ENCODE assay signal across 20 cellular contexts in genomic region chr10:98167191-98167590, GRCh38. TPM values are rescaled to one million over a fixed set of nuclear protein-coding genes. Genes with fewer than 3 reads are reported as not detected.
DNase-seq lines count a peak whose midpoint lies in the region; ATAC-seq and TF ChIP-seq lines count a peak whose summit lies in the region.
"Had no signal": no experiment of that assay in that cellular context is flagged by ENCODE, and none has a peak within 500 bp of the region (broad histone marks: within the 10 kb centered on the region; RNA-seq: fewer than 3 reads in every experiment).

No MANE protein-coding gene starts in this region.

- H3K4me3 ChIP-seq in OCI-LY1 (ENCODE audit: low read depth, low read length, poor library complexity, severe bottlenecking) (peak overlapping the region; percentile 34), colonic mucosa (no peak overlapping the region)
- no peak overlapping the region for H3K4me3 ChIP-seq in CD8-positive, alpha-beta memory T cell (ENCODE audit: low read length)
- H3K4me3 ChIP-seq: esophagus muscularis mucosa, hepatocyte, transverse colon had no signal

- DNase-seq in SW 1271 (lab: John Stamatoyannopoulos, UW) (no peak), left cardiac atrium (no peak), colonic mucosa (no peak)
- no peak for DNase-seq in CD8-positive, alpha-beta memory T cell
- DNase-seq: activated CD8-positive, alpha-beta memory T cell treated with anti-CD3 and anti-CD28 coated beads for 24 hours; activated effector memory CD4-positive, alpha-beta T cell treated with Interleukin-2 at 50 U/mL for 16 hours; HFFc6; MM.1S; NCI-H2107; NCI-H82; SHP77; stimulated activated CD4-positive, alpha-beta T cell treated with anti-CD3 and anti-CD28 coated beads, Interleukin-2, amount 100 ng/mL, for 24 hours; transverse colon had no signal

- H4K20me1 ChIP-seq in OCI-LY1 (ENCODE audit: insufficient read depth, low read length): no peaks in the 10 kb centered on the region

- H3K9ac ChIP-seq in OCI-LY1 (ENCODE audit: low read length) (peak overlapping the region; percentile 54), colonic mucosa (ENCODE audit: low read depth in 2 of 2, low read length in 2 of 2) (no peak overlapping the region)

- no peaks in the 10 kb centered on the region for H3K9me3 Mint-ChIP-seq in CD8-positive, alpha-beta memory T cell
- H3K9me3 Mint-ChIP-seq: HFFc6, nephron had no signal

- H3K4me1 ChIP-seq in OCI-LY1 (ENCODE audit: insufficient read depth, low read length, severe bottlenecking): peaks cover 85% of the 10 kb centered on the region
- H3K4me1 ChIP-seq in CD8-positive, alpha-beta memory T cell (ENCODE audit: insufficient read depth, low read length): no peaks in the 10 kb centered on the region
- no peaks in the 10 kb centered on the region for H3K4me1 ChIP-seq in colonic mucosa

- peak overlapping the region in 2 of 8 donors; percentile 24 to 33 for H3K27ac Mint-ChIP-seq in CD8-positive, alpha-beta memory T cell
- H3K27ac Mint-ChIP-seq: HFFc6 had no signal

- H3K27me3 ChIP-seq in OCI-LY1 (ENCODE audit: insufficient read depth, low read length) (no peaks in the 10 kb centered on the region), colonic mucosa (no peaks in the 10 kb centered on the region)
- no peaks in the 10 kb centered on the region for H3K27me3 ChIP-seq in CD8-positive, alpha-beta memory T cell (ENCODE audit: insufficient read depth, low read length, poor library complexity, severe bottlenecking)
- H3K27me3 ChIP-seq: esophagus muscularis mucosa, hepatocyte, transverse colon had no signal

- H3K27me3 Mint-ChIP-seq in CD8-positive, alpha-beta memory T cell: no peaks in the 10 kb centered on the region

- peaks cover 0 to 57% (median 18%) of the 10 kb centered on the region in 3 donors for H3K36me3 Mint-ChIP-seq in CD8-positive, alpha-beta memory T cell

- ATAC-seq in GM18517 (IDR thresholded peaks at IDR 0.05; ENCODE audit: unreplicated experiment) (peak; percentile 60), GM21390 (IDR thresholded peaks at IDR 0.05; ENCODE audit: unreplicated experiment) (peak; percentile 66), HG03066 (IDR thresholded peaks at IDR 0.05; ENCODE audit: low read depth, unreplicated experiment) (peak; percentile 62), left cardiac atrium (no peak)

- no peaks in the 10 kb centered on the region for H3K9me2 ChIP-seq in OCI-LY1 (ENCODE audit: low read depth, low read length)

- H3K4me1 Mint-ChIP-seq in CD8-positive, alpha-beta memory T cell: peaks cover 36 to 69% (median 65%) of the 10 kb centered on the region in 3 donors

- H3K4me3 Mint-ChIP-seq in CD8-positive, alpha-beta memory T cell: no peak overlapping the region
- H3K4me3 Mint-ChIP-seq: HFFc6, nephron had no signal

- CTCF ChIA-PET in CD8-positive, alpha-beta memory T cell (lab: Charles Lee): interaction anchor here (1.6 kb wide), 1 partner anchor 33 kb away, joined by 3 read pairs; the partner anchor contains the start of gene R3HCC1L

- H2AFZ ChIP-seq in OCI-LY1 (ENCODE audit: low read length): no peak overlapping the region
- H2AFZ ChIP-seq: hepatocyte had no signal

- H3K4me2 ChIP-seq in OCI-LY1 (ENCODE audit: low read length): peak overlapping the region; percentile 58
- H3K4me2 ChIP-seq: hepatocyte had no signal

- H3K9me3 ChIP-seq in OCI-LY1 (ENCODE audit: low read length): no peaks in the 10 kb centered on the region
- no peaks in the 10 kb centered on the region for H3K9me3 ChIP-seq in CD8-positive, alpha-beta memory T cell (ENCODE audit: low read length)
- no peaks in the 10 kb centered on the region for H3K9me3 ChIP-seq in colonic mucosa
- H3K9me3 ChIP-seq: esophagus muscularis mucosa, transverse colon had no signal

- no peaks in the 10 kb centered on the region for H3K79me2 ChIP-seq in OCI-LY1 (ENCODE audit: insufficient read depth, low read length)

- POLR2A ChIA-PET in CD8-positive, alpha-beta memory T cell (lab: Charles Lee): no interaction called here

- intact Hi-C loops in left cardiac atrium (cut with DNase I) (no loop called here), colonic mucosa (cut with DNase I) (no loop called here)

- H3K27ac ChIP-seq in OCI-LY1 (ENCODE audit: low read depth, low read length, poor library complexity, severe bottlenecking) (peak overlapping the region; percentile 97), colonic mucosa (no peak overlapping the region)
- no peak overlapping the region for H3K27ac ChIP-seq in CD8-positive, alpha-beta memory T cell (ENCODE audit: low read depth, low read length)
- H3K27ac ChIP-seq: esophagus muscularis mucosa, hepatocyte, transverse colon had no signal

- H3K36me3 ChIP-seq in OCI-LY1 (ENCODE audit: insufficient read depth, low read length) (peaks cover 36% of the 10 kb centered on the region), colonic mucosa (no peaks in the 10 kb centered on the region)
- no peaks in the 10 kb centered on the region for H3K36me3 ChIP-seq in CD8-positive, alpha-beta memory T cell (ENCODE audit: insufficient read depth, low read length)

- no peaks in the 10 kb centered on the region for H3F3A ChIP-seq in OCI-LY1 (ENCODE audit: insufficient read depth, low read length)

- TF ChIP-seq CTCF in OCI-LY1 (IDR thresholded peaks at IDR 0.05; ENCODE audit: low read length): no peak
- no peak for TF ChIP-seq CTCF in colonic mucosa (IDR thresholded peaks at IDR 0.05)

RNA-seq across cellular contexts. Expression of gene R3HCC1L, which starts 32.7 kb away (rescaled TPM):
- 10 to 100 TPM; 24.3 to 24.6 TPM for total RNA-seq in CD8-positive, alpha-beta memory T cell
- 14.8 TPM for polyA plus RNA-seq in CD8-positive, alpha-beta memory T cell
- total RNA-seq in left cardiac atrium (1 to 10 TPM; 6.4 to 6.6 TPM), colonic mucosa (10 to 100 TPM; 16.7 to 16.8 TPM)

Comparison
In these comparisons a context has a peak if more than half of its experiments do, and no peak if none do; other contexts are left out.
1. ATAC-seq: peak in GM18517 (single experiment), GM21390 (single experiment) and HG03066 (single experiment); none in left cardiac atrium (0 of 2).